In the genomic region with DNA sequence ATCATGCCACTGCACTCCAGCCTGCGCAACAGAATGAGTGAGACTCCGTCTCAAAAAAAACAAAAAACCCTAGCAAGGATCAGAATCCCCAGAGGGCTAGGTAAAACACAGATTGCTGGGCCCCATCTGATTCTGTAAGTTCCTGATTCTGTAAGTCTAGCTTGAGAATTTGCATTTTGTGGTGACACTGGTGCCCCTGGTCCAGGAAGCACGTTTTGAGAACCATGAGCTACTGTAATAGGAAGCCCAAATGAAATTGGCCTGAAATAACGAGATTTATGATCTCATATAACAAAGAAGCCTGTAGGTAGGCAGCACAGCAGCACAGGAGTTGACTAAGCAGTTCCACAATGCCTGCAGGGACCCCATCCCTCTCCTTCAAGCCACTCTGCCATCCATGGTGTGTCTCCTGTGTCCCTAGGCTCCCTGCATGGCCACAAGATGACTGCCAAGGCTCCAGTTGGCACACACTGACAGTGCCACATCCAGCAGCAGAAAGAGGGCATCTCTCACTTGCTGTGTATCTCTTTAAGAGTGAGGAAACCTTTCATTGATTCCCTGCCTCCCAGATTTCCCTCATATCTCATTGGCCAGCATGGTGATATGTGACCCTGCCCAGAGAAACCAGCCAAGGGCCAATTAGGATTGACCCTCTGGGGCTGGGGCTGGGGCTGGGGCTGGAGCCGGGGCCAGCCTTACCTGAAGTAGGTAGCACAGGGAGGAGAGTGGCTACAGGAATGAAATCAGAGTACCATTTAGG, we compare ENCODE assay signal across 10 cellular contexts. TPM values are rescaled to one million over a fixed set of nuclear protein-coding genes. Genes with fewer than 3 reads are reported as not detected.
A peak's percentile ranks its signal among the peaks of the same experiment; 100 is the strongest.
DNase-seq lines count a peak whose midpoint lies in the region; ATAC-seq and TF ChIP-seq lines count a peak whose summit lies in the region.
"Had no signal": no experiment of that assay in that cellular context is flagged by ENCODE, and none has a peak within 500 bp of the region (broad histone marks: within the 10 kb centered on the region; RNA-seq: fewer than 3 reads in every experiment).

No MANE protein-coding gene starts in this region.

- peak; percentile 99 for DNase-seq in Karpas-422
- DNase-seq in iPS-NIHi11 (ENCODE audit: low spot score) = peak; percentile 72
- no peak for DNase-seq in chondrocyte (ENCODE audit: low spot score)
- no peak for DNase-seq in effector memory CD4-positive, alpha-beta T cell
- no peak for DNase-seq in lower leg skin (ENCODE audit: low spot score in 2 of 2)
- no peak for DNase-seq in activated CD8-positive, alpha-beta memory T cell treated with anti-CD3 and anti-CD28 coated beads for 24 hours

- no peaks in the 10 kb centered on the region for H4K20me1 ChIP-seq in Karpas-422 (ENCODE audit: insufficient read depth, low read depth, low read length)

- peaks cover 9% of the 10 kb centered on the region; the same call in 1 of the 2 replicates for H3K9me3 ChIP-seq in Karpas-422 (ENCODE audit: low read length)
- H3K9me3 ChIP-seq in effector memory CD4-positive, alpha-beta T cell (ENCODE audit: control insufficient read depth, low read length) = no peaks in the 10 kb centered on the region

- H3K4me3 ChIP-seq in Karpas-422 (ENCODE audit: low read length) (peak overlapping the region; percentile 58), lower leg skin (ENCODE audit: low read depth, poor library complexity, severe bottlenecking) (no peak overlapping the region)
- no peak overlapping the region for H3K4me3 ChIP-seq in effector memory CD4-positive, alpha-beta T cell (ENCODE audit: insufficient read depth, low read depth, low read length, poor library complexity, severe bottlenecking)

- peaks cover 70% of the 10 kb centered on the region for H3K79me2 ChIP-seq in Karpas-422 (ENCODE audit: low read length)

- H3K27ac ChIP-seq in Karpas-422 (ENCODE audit: low read length) = peak overlapping the region; percentile 99
- H3K27ac ChIP-seq in effector memory CD4-positive, alpha-beta T cell (ENCODE audit: insufficient read depth, low read length, poor library complexity, severe bottlenecking) = no peak overlapping the region

- H3K4me1 Mint-ChIP-seq in chondrocyte (ENCODE audit: low read depth) = peaks cover 30% of the 10 kb centered on the region

- no peak overlapping the region for H3K4me3 Mint-ChIP-seq in chondrocyte (ENCODE audit: unreplicated experiment)

- H3K27me3 ChIP-seq in Karpas-422 (ENCODE audit: low read length) = no peaks in the 10 kb centered on the region
- H3K27me3 ChIP-seq in effector memory CD4-positive, alpha-beta T cell (replicated peaks; ENCODE audit: control insufficient read depth, insufficient read depth, low read length, poor library complexity, severe bottlenecking) = no peaks in the 10 kb centered on the region

- H2AFZ ChIP-seq in Karpas-422 (ENCODE audit: low read length) = no peak overlapping the region

- H3K4me2 ChIP-seq in Karpas-422 (ENCODE audit: low read depth, low read length, poor library complexity, severe bottlenecking) = peak overlapping the region; percentile 78

- no peaks in the 10 kb centered on the region for H3K9me3 Mint-ChIP-seq in chondrocyte (ENCODE audit: low read depth)

- no peak for TF ChIP-seq POLR2A in lower leg skin (IDR thresholded peaks at IDR 0.05)

- H3K36me3 ChIP-seq in Karpas-422 (ENCODE audit: insufficient read depth, low read length) = peaks cover 36% of the 10 kb centered on the region
- H3K36me3 ChIP-seq in effector memory CD4-positive, alpha-beta T cell (ENCODE audit: control insufficient read depth, insufficient read depth, low read length) = no peaks in the 10 kb centered on the region

- intact Hi-C loops in lower leg skin (cut with DNase I; ENCODE audit: low total_unique reads) = no loop called here

- H3K4me1 ChIP-seq in Karpas-422 (ENCODE audit: low read length) = peaks cover 60% of the 10 kb centered on the region
- no peaks in the 10 kb centered on the region for H3K4me1 ChIP-seq in effector memory CD4-positive, alpha-beta T cell (ENCODE audit: control insufficient read depth, insufficient read depth, low read length, poor library complexity, severe bottlenecking)

- WGBS in lower leg skin, 2 donors = 68 to 74% methylated on average over 5 of the region's 5 CpGs

- TF ChIP-seq CTCF in chondrocyte (IDR thresholded peaks at IDR 0.05) (no peak), lower leg skin (IDR thresholded peaks at IDR 0.05) (no peak)

- H3K36me3 Mint-ChIP-seq in chondrocyte (ENCODE audit: low read depth) = peaks cover 2% of the 10 kb centered on the region

- no peaks in the 10 kb centered on the region for H3K9me2 ChIP-seq in Karpas-422 (replicated peaks; ENCODE audit: insufficient read depth, low read length)

- H3K27ac Mint-ChIP-seq in chondrocyte (ENCODE audit: unreplicated experiment) = no peak overlapping the region

- peak overlapping the region; percentile 72 for H3K9ac ChIP-seq in Karpas-422 (ENCODE audit: low read length)

- ATAC-seq in GM18498 (IDR thresholded peaks at IDR 0.05; ENCODE audit: unreplicated experiment) = peak; percentile 78
- ATAC-seq in GM21825 (IDR thresholded peaks at IDR 0.05; ENCODE audit: unreplicated experiment) = peak; percentile 60
- ATAC-seq: Right ventricle myocardium inferior had no signal

- no peaks in the 10 kb centered on the region for H3K27me3 Mint-ChIP-seq in chondrocyte (ENCODE audit: low read depth)

RNA-seq across cellular contexts. Expression of gene SIPA1L3, which starts 21.7 kb away (rescaled TPM):
- 68.6 and 88.1 TPM in 2 replicates for total RNA-seq in Karpas-422 (2014; rRNA removed; shearing (Covaris generic); ENCODE audit: low replicate concordance)
- total RNA-seq in chondrocyte (17.5 to 23.8 TPM (median 22.7 TPM) in 3 replicates), lower leg skin (10 to 100 TPM; 50.0 to 69.8 (median 53.6) TPM)

RNA-seq across cellular contexts. Expression of gene WDR87, which starts 22.3 kb away (rescaled TPM):
- not detected in 2 replicates for total RNA-seq in Karpas-422 (2014; rRNA removed; shearing (Covaris generic); ENCODE audit: low replicate concordance)
- total RNA-seq in chondrocyte (not detected in 3 replicates), lower leg skin (not detected)
- total RNA-seq: Right ventricle myocardium inferior, skeletal muscle tissue had no signal

Comparison
In these comparisons a context has a peak if more than half of its experiments do, and no peak if none do; other contexts are left out.
1. DNase-seq: peak in Karpas-422 (single experiment) and iPS-NIHi11 (single experiment); none in chondrocyte (single experiment), effector memory CD4-positive, alpha-beta T cell (0 of 3), lower leg skin (0 of 2) and activated CD8-positive, alpha-beta memory T cell treated with anti-CD3 and anti-CD28 coated beads for 24 hours (single experiment).